ENCODE assay signal across 8 cellular contexts in genomic region chr11:75536786-75537629, GRCh38. TPM values are rescaled to one million over a fixed set of nuclear protein-coding genes. Genes with fewer than 3 reads are reported as not detected.
DNase-seq lines count a peak whose midpoint lies in the region; ATAC-seq, FAIRE-seq and TF ChIP-seq lines count a peak whose summit lies in the region.

No MANE protein-coding gene starts in this region.

- no peaks in the 10 kb centered on the region for H3K9me3 Mint-ChIP-seq in activated naive CD8-positive, alpha-beta T cell treated with anti-CD3 and anti-CD28 coated beads, Interleukin-2, amount 10 ng/mL, durations not matched to agents 7 days and 5 days

- DNase-seq in HCT116 (ENCODE audit: low read depth, low spot score) (peak; percentile 87), NOMO-1 treated with dmso at 0.1 percent for 144 hours (lab: John Stamatoyannopoulos, UW; ENCODE audit: unreplicated experiment) (peak; percentile 62), urothelium cell line (ENCODE audit: low spot score) (peak; percentile 62), psoas muscle (no peak), dorsolateral prefrontal cortex (no peak), NCI-H146 (lab: John Stamatoyannopoulos, UW) (no peak)
- no peak for DNase-seq in activated naive CD8-positive, alpha-beta T cell treated with anti-CD3 and anti-CD28 coated beads, Interleukin-2, amount 10 ng/mL, durations not matched to agents 7 days and 5 days

- intact Hi-C loops in HCT116 (cut with micrococcal nuclease): no loop called here
- intact Hi-C loops in psoas muscle (cut with DNase I): loop anchor here in 1 of 2 donors (5.0 kb wide), 1 partner anchor 255 kb away; no protein-coding TSS in a partner anchor
- intact Hi-C loops in dorsolateral prefrontal cortex (cut with DNase I): no loop called here

- no peaks in the 10 kb centered on the region for H3K79me2 ChIP-seq in HCT116 (ENCODE audit: insufficient read depth, low read length)

- no peak overlapping the region for H3K4me3 Mint-ChIP-seq in activated naive CD8-positive, alpha-beta T cell treated with anti-CD3 and anti-CD28 coated beads, Interleukin-2, amount 10 ng/mL, durations not matched to agents 7 days and 5 days

- H3K4me3 ChIP-seq in HCT116 (replicated peaks in 1 of 2; ENCODE audit: low read depth in 1 of 2, low read length in 2 of 2): peak overlapping the region; percentile 39 to 51
- H3K4me3 ChIP-seq in psoas muscle: no peak overlapping the region
- H3K4me3 ChIP-seq in dorsolateral prefrontal cortex: no peak overlapping the region

- H3K4me1 ChIP-seq in HCT116 (ENCODE audit: control insufficient read depth in 1 of 2, insufficient read depth in 2 of 2, low read length in 2 of 2): peaks cover 37 to 69% of the 10 kb centered on the region in 2 experiments
- H3K4me1 ChIP-seq in psoas muscle: no peaks in the 10 kb centered on the region

- FAIRE-seq in urothelium cell line (lab: Jason Lieb, UNC): no peak

- TF ChIP-seq RAD21 in HCT116 (IDR thresholded peaks at IDR 0.05; ENCODE audit: low read depth): no peak

- ATAC-seq in GM18511 (IDR thresholded peaks at IDR 0.05; ENCODE audit: unreplicated experiment): peak; percentile 87
- ATAC-seq in HCT116: peak; percentile 86
- ATAC-seq in activated naive CD8-positive, alpha-beta T cell treated with anti-CD3 and anti-CD28 coated beads, Interleukin-2, amount 10 ng/mL, durations not matched to agents 7 days and 5 days (ENCODE audit: low read depth): peak; percentile 57
- no peak for ATAC-seq in psoas muscle

- no peaks in the 10 kb centered on the region for H3K36me3 Mint-ChIP-seq in activated naive CD8-positive, alpha-beta T cell treated with anti-CD3 and anti-CD28 coated beads, Interleukin-2, amount 10 ng/mL, durations not matched to agents 7 days and 5 days

- no peaks in the 10 kb centered on the region for H4K20me1 ChIP-seq in HCT116 (ENCODE audit: insufficient read depth)

- H3K36me3 ChIP-seq in HCT116 (ENCODE audit: control insufficient read depth in 1 of 2, insufficient read depth in 2 of 2, low read length in 2 of 2) (no peaks in the 10 kb centered on the region), psoas muscle (ENCODE audit: insufficient read depth in 1 of 2, low read depth in 1 of 2) (no peaks in the 10 kb centered on the region)

- POLR2A ChIA-PET in HCT116 (lab: Charles Lee): interaction anchor here (0.8 to 3.4 kb wide), 2 partner anchors 17 to 25 kb away, joined by 3 to 14 read pairs; partner anchors contain the start of gene SERPINH1
- POLR2A ChIA-PET in activated naive CD8-positive, alpha-beta T cell treated with anti-CD3 and anti-CD28 coated beads, Interleukin-2, amount 10 ng/mL, durations not matched to agents 7 days and 5 days (lab: Charles Lee): interaction anchor here (0.8 kb wide), 1 partner anchor 137 kb away, joined by 4 read pairs; no protein-coding TSS in a partner anchor

- BruUV-seq in HCT116 (replicated peaks; lab: Mats Ljungman, UMichigan): TSS peak; percentile 95

- H3K27ac ChIP-seq in HCT116 (ENCODE audit: low read depth, low read length) (peak overlapping the region; percentile 37), psoas muscle (no peak overlapping the region), dorsolateral prefrontal cortex (no peak overlapping the region)

- H3K9ac ChIP-seq in HCT116 (ENCODE audit: low read length): peak overlapping the region; percentile 47

- H3K9me2 ChIP-seq in HCT116 (ENCODE audit: insufficient read depth): no peaks in the 10 kb centered on the region

- H3K9me3 ChIP-seq in HCT116 (ENCODE audit: control insufficient read depth in 1 of 2, insufficient read depth in 1 of 2, low read depth in 1 of 2, low read length in 2 of 2): no peaks in the 10 kb centered on the region
- H3K9me3 ChIP-seq in psoas muscle: no peaks in the 10 kb centered on the region

- RAD21 ChIA-PET in HCT116 (lab: Charles Lee; ENCODE audit: low non-redundant PET in 1 of 2, low total read pairs in 2 of 2, uncharacterized antibody in 2 of 2, unreplicated experiment in 2 of 2): no interaction called here

- H3K27me3 Mint-ChIP-seq in activated naive CD8-positive, alpha-beta T cell treated with anti-CD3 and anti-CD28 coated beads, Interleukin-2, amount 10 ng/mL, durations not matched to agents 7 days and 5 days: peaks cover 3% of the 10 kb centered on the region

- H3K4me2 ChIP-seq in HCT116 (ENCODE audit: low read length): peak overlapping the region; percentile 82

- H3K4me1 Mint-ChIP-seq in activated naive CD8-positive, alpha-beta T cell treated with anti-CD3 and anti-CD28 coated beads, Interleukin-2, amount 10 ng/mL, durations not matched to agents 7 days and 5 days: peaks cover 35% of the 10 kb centered on the region

- CTCF ChIA-PET in HCT116 (lab: Charles Lee): interaction anchor here (0.6 to 1.0 kb wide), 3 partner anchors 16 to 360 kb away, joined by 3 to 4 read pairs (median 3); no protein-coding TSS in a partner anchor

- TF ChIP-seq POLR2A in HCT116 (IDR thresholded peaks at IDR 0.05; ENCODE audit: borderline replicate concordance, extremely low read depth, insufficient read depth, insufficient read length): no peak

- peak overlapping the region; percentile 24 for H2AFZ ChIP-seq in HCT116 (ENCODE audit: low read depth, low read length, poor library complexity, severe bottlenecking)

- 76 to 77% (median 77%) methylated on average over 13 of the region's 13 CpGs for WGBS in psoas muscle, 3 donors

- TF ChIP-seq CTCF in HCT116 (IDR thresholded peaks at IDR 0.05 in 2 of 3, conservative IDR thresholded peaks at IDR 0.05 in 1 of 3; ENCODE audit: borderline replicate concordance in 1 of 3, insufficient read depth in 1 of 3, low read depth in 2 of 3, low read length in 2 of 3) (peak in 2 of 3 experiments; percentile 47; a peak in 4 of 6 replicates), psoas muscle (IDR thresholded peaks at IDR 0.05) (no peak), dorsolateral prefrontal cortex (IDR thresholded peaks at IDR 0.05 in 54 of 56, conservative IDR thresholded peaks at IDR 0.05 in 2 of 56; ENCODE audit: low read depth in 1 of 56, partially characterized antibody in 56 of 56) (no peak)

- H3K27ac Mint-ChIP-seq in activated naive CD8-positive, alpha-beta T cell treated with anti-CD3 and anti-CD28 coated beads, Interleukin-2, amount 10 ng/mL, durations not matched to agents 7 days and 5 days: peak overlapping the region; percentile 24

- H3K27me3 ChIP-seq in HCT116 (ENCODE audit: insufficient read depth, low read length) (no peaks in the 10 kb centered on the region), psoas muscle (ENCODE audit: insufficient read depth in 3 of 3, low read length in 2 of 3) (no peaks in the 10 kb centered on the region), dorsolateral prefrontal cortex (no peaks in the 10 kb centered on the region)

TF ChIP-seq in HCT116, 20 proteins besides CTCF, POLR2A, EP300 and RAD21 (continues in another document):
- TF ChIP-seq JUND (IDR thresholded peaks at IDR 0.05) (peak; percentile 78), SIN3A (IDR thresholded peaks at IDR 0.05; ENCODE audit: low read depth) (peak; percentile 57; the same call in 1 of the 2 replicates), EZH2 (IDR thresholded peaks at IDR 0.05) (no peak), SP1 (IDR thresholded peaks at IDR 0.05; ENCODE audit: low read depth) (peak; percentile 70), ZBTB33 (IDR thresholded peaks at IDR 0.05; ENCODE audit: extremely low read depth, insufficient replicate concordance, low read length) (no peak), YY1 (IDR thresholded peaks at IDR 0.05; ENCODE audit: extremely low read depth, insufficient replicate concordance, low read depth, low read length) (peak; percentile 12)

RNA-seq across cellular contexts. Expression of gene GDPD5, which starts 11.3 kb away (rescaled TPM):
- 27.5 TPM for total RNA-seq in HCT116 (2021; ENCODE audit: unreplicated experiment)
- polyA plus RNA-seq in HCT116 (2012): 23.0 and 24.7 TPM in 2 replicates
- total RNA-seq in activated naive CD8-positive, alpha-beta T cell treated with anti-CD3 and anti-CD28 coated beads, Interleukin-2, amount 10 ng/mL, durations not matched to agents 7 days and 5 days: 10 to 100 TPM; 35.7 to 38.4 TPM
- 10 to 100 TPM; 10.3 to 16.5 (median 12.7) TPM for total RNA-seq in psoas muscle
- 10 to 100 TPM in 1 of 3 donors, 1 to 10 TPM in 2; 2.7 to 13.1 (median 6.4) TPM for polyA plus RNA-seq in psoas muscle
- total RNA-seq in dorsolateral prefrontal cortex: 10 to 100 TPM; 15.7 to 42.6 (median 27.3) TPM

RNA-seq across cellular contexts. Expression of gene SERPINH1, which starts 25.0 kb away (rescaled TPM):
- total RNA-seq in HCT116 (2021; ENCODE audit: unreplicated experiment): 84.9 TPM
- 122 and 130 TPM in 2 replicates for polyA plus RNA-seq in HCT116 (2012)
- total RNA-seq in activated naive CD8-positive, alpha-beta T cell treated with anti-CD3 and anti-CD28 coated beads, Interleukin-2, amount 10 ng/mL, durations not matched to agents 7 days and 5 days: 10 to 100 TPM; 15.7 to 17.8 TPM
- 10 to 100 TPM; 27.7 to 43.3 (median 31.3) TPM for total RNA-seq in psoas muscle
- polyA plus RNA-seq in psoas muscle: 10 to 100 TPM; 11.6 to 29.8 (median 15.6) TPM
- 100 to 1,000 TPM in 5 of 120 experiments, 10 to 100 TPM in 86, 1 to 10 TPM in 29; 5.4 to 227 (median 14.8) TPM for total RNA-seq in dorsolateral prefrontal cortex

Comparison
In these comparisons a context has a peak if more than half of its experiments do, and no peak if none do; other contexts are left out.
1. ATAC-seq: peak in GM18511 (single experiment), HCT116 (single experiment) and activated naive CD8-positive, alpha-beta T cell treated with anti-CD3 and anti-CD28 coated beads, Interleukin-2, amount 10 ng/mL, durations not matched to agents 7 days and 5 days (single experiment); none in psoas muscle (0 of 4).
2. DNase-seq: peak in HCT116 (single experiment), NOMO-1 treated with dmso at 0.1 percent for 144 hours (single experiment) and urothelium cell line (single experiment); none in activated naive CD8-positive, alpha-beta T cell treated with anti-CD3 and anti-CD28 coated beads, Interleukin-2, amount 10 ng/mL, durations not matched to agents 7 days and 5 days (single experiment), psoas muscle (0 of 2), dorsolateral prefrontal cortex (0 of 10) and NCI-H146 (single experiment).
3. H3K4me3 ChIP-seq: peak in HCT116 (2 of 2); none in psoas muscle (single experiment) and dorsolateral prefrontal cortex (0 of 59).
4. CTCF ChIP-seq: peak in HCT116 (2 of 3); none in psoas muscle (single experiment) and dorsolateral prefrontal cortex (0 of 56).